7 cellular contexts compared by ENCODE assay signal in the genomic region with DNA sequence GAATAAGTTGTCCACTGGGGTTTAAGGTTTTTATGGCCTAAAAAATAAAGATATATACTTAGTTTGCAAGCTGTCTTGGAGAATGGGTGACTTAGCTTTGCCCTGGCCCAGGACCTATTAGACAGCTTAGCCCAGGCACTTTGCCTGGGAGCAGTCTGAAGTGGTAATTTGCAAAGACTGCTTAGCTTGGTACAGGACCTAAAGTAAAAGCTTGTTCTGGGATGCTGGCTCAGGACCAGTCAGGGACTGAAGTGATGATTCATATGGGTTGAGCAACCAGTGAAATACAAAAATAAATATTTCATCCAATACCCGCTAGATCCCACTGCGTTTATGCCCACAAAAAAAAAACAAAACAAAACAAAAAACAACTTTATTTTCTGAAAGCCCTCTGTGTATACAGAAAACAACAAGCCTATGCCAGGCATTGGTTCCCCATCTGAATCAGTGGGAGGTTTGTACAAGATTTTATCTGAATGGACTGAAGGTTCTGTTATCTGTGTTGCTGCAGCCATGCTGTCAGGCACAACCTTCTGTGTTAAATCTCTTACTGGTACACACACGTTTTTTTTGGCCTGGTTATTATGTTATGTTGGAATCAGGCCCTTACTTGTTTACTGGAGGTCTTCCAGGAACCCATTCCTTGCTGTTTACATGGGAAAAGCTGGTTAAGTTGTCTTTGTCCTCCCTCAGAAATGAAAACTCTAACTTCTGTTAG. TPM values are rescaled to one million over a fixed set of nuclear protein-coding genes. Genes with fewer than 3 reads are reported as not detected.
"Had no signal": no experiment of that assay in that cellular context is flagged by ENCODE, and none has a peak within 500 bp of the region (broad histone marks: within the 10 kb centered on the region; RNA-seq: fewer than 3 reads in every experiment).

No MANE protein-coding gene starts in this region.

RNA-seq across cellular contexts. Expression of gene CDY2A, which starts 8.7 kb away (rescaled TPM):
- total RNA-seq: LHCN-M2, MCF 10A, NCI-H460, OCI-LY7, PC-9, SJCRH30, SK-MEL-5 had no signal
